Comparison of ENCODE assay signal across 34 cellular contexts in the genomic region with DNA sequence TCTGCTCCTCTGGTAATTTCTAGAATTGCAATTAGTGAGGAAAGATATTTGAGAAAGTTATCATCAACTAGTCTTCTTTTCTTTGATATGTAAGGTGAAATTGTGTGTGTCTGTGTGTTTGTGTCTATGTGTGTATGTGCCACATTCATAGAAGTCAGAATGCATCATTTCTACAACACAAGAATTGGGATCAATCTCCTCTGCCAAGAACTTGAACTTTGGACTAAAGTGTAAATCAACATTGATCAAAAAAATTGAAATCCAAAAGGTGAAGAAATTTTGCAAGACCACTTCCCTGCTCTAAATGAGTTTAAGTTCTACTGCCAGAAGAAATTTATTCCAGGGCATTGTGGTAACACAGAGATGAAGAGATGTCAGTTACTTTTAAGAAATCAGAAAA.
"Had no signal": no experiment of that assay in that cellular context is flagged by ENCODE, and none has a peak within 500 bp of the region (broad histone marks: within the 10 kb centered on the region; RNA-seq: fewer than 3 reads in every experiment).

No MANE protein-coding gene starts in this region.

- H3K36me3 ChIP-seq: adrenal gland, brain microvascular endothelial cell, breast epithelium had no signal

- H3K4me3 ChIP-seq: adrenal gland, body of pancreas, breast epithelium had no signal

- H3K9me3 ChIP-seq: adrenal gland, body of pancreas had no signal

- H3K27ac ChIP-seq: adrenal gland, body of pancreas, brain microvascular endothelial cell, breast epithelium, VCaP had no signal

- ATAC-seq: activated CD8-positive, alpha-beta T cell treated with anti-CD3 and anti-CD28 coated beads for 36 hours; activated naive CD4-positive, alpha-beta T cell treated with anti-CD3 and anti-CD28 coated beads, Interleukin-2, amount 50 U/mL, for 72 hours; activated T-cell treated with anti-CD3 and anti-CD28 coated beads, Interleukin-2, amount 50 U/mL, for 4 hours; activated T-cell treated with anti-CD3 and anti-CD28 coated beads, Interleukin-2, amount 50 U/mL, for 72 hours; activated T-helper 17 cell treated with anti-CD3 and anti-CD28 coated beads, Interleukin-2, amount 50 U/mL, for 72 hours; body of pancreas had no signal

- H3K4me1 ChIP-seq: adrenal gland, body of pancreas, breast epithelium had no signal

- H3K27me3 ChIP-seq: adrenal gland, body of pancreas, brain microvascular endothelial cell, breast epithelium had no signal

- FAIRE-seq: astrocyte, TTC549 had no signal

- DNase-seq: activated B cell treated with CpG ODN at 0.5 μM for 24 hours; activated CD4-positive, alpha-beta memory T cell treated with anti-CD3 and anti-CD28 coated beads for 36 hours; activated CD4-positive, alpha-beta T cell treated with anti-CD3 and anti-CD28 coated beads for 4 hours; activated CD4-positive, alpha-beta T cell treated with anti-CD3 and anti-CD28 coated beads, Interleukin-2, amount 10 ng/mL, durations not matched to agents 24 days and 14 days; activated CD4-positive, alpha-beta T cell treated with anti-CD3 and anti-CD28 coated beads, Interleukin-2, amount 50 U/mL, for 1 hour; activated CD4-positive, alpha-beta T cell treated with anti-CD3 and anti-CD28 coated beads, Interleukin-2, amount 50 U/mL, for 4 hours; activated CD4-positive, CD25-positive, alpha-beta regulatory T cell treated with anti-CD3 and anti-CD28 coated beads, Interleukin-2, amount 50 U/mL, for 72 hours; activated CD8-positive, alpha-beta memory T cell treated with anti-CD3 and anti-CD28 coated beads, Interleukin-2, amount 50 U/mL, for 4 hours; activated CD8-positive, alpha-beta T cell treated with anti-CD3 and anti-CD28 coated beads for 36 hours; activated effector memory CD4-positive, alpha-beta T cell treated with anti-CD3 and anti-CD28 coated beads, Interleukin-2, amount 50 U/mL, for 16 hours; activated gamma-delta T cell treated with Interleukin-2 at 50 U/mL for 16 hours; activated naive CD4-positive, alpha-beta T cell; activated naive CD4-positive, alpha-beta T cell treated with anti-CD3 and anti-CD28 coated beads for 36 hours; activated naive CD4-positive, alpha-beta T cell treated with anti-CD3 and anti-CD28 coated beads, Interleukin-2, amount 50 U/mL, for 16 hours; activated naive CD8-positive, alpha-beta T cell treated with anti-CD3 and anti-CD28 coated beads for 36 hours; activated T-cell treated with anti-CD3 and anti-CD28 coated beads for 4 hours; activated T-cell treated with anti-CD3 and anti-CD28 coated beads, Interleukin-2, amount 50 U/mL, for 1 hour; activated T-cell treated with anti-CD3 and anti-CD28 coated beads, Interleukin-2, amount 50 U/mL, for 4 hours; activated T-cell treated with anti-CD3 and anti-CD28 coated beads, Interleukin-2, amount 50 U/mL, for 72 hours; adrenal gland; amniotic stem cell; aorta; body of pancreas; brain microvascular endothelial cell; central memory CD4-positive, alpha-beta T cell; T-helper 1 cell; T-helper 2 cell; T-helper 9 cell had no signal
